12 cellular contexts compared by ENCODE assay signal in genomic region chr12:108646597-108647190, GRCh38. TPM values are rescaled to one million over a fixed set of nuclear protein-coding genes. Genes with fewer than 3 reads are reported as not detected.
DNase-seq lines count a peak whose midpoint lies in the region; ATAC-seq and TF ChIP-seq lines count a peak whose summit lies in the region.
"Had no signal": no experiment of that assay in that cellular context is flagged by ENCODE, and none has a peak within 500 bp of the region (broad histone marks: within the 10 kb centered on the region; RNA-seq: fewer than 3 reads in every experiment).

No MANE protein-coding gene starts in this region.

- peak overlapping the region in 9 of 11 experiments; percentile 3 to 62 (median 42); a peak in 7 of 22 replicates for H3K9ac ChIP-seq in BLaER1 treated with 17β-estradiol and CSF1 and Interleukin-3, amounts not matched to agents 10 nM and 100 nM
- H3K9ac ChIP-seq in colonic mucosa (ENCODE audit: low read depth in 2 of 2, low read length in 2 of 2), result no peak overlapping the region

- peak overlapping the region; percentile 75 to 97 (median 93) for H3K4me2 ChIP-seq in BLaER1 treated with 17β-estradiol and CSF1 and Interleukin-3, amounts not matched to agents 10 nM and 100 nM

- H3K36me3 ChIP-seq in BLaER1 treated with 17β-estradiol and CSF1 and Interleukin-3, amounts not matched to agents 10 nM and 100 nM, result peaks cover 53 to 79% (median 56%) of the 10 kb centered on the region in 11 experiments
- no peaks in the 10 kb centered on the region for H3K36me3 ChIP-seq in naive thymus-derived CD4-positive, alpha-beta T cell (ENCODE audit: control insufficient read depth in 2 of 3, insufficient read depth in 3 of 3, low read length in 3 of 3)
- peaks cover 20% of the 10 kb centered on the region for H3K36me3 ChIP-seq in colonic mucosa

- TF ChIP-seq CTCF in colonic mucosa (IDR thresholded peaks at IDR 0.05), result no peak

- no peak for ATAC-seq in naive thymus-derived CD4-positive, alpha-beta T cell
- ATAC-seq in left colon, result no peak
- no peak for ATAC-seq in GM21447 (IDR thresholded peaks at IDR 0.05; ENCODE audit: unreplicated experiment)

- intact Hi-C loops in naive thymus-derived CD4-positive, alpha-beta T cell (cut with micrococcal nuclease), result loop anchor here (1.0 kb wide), 4 partner anchors 11 to 83 kb away; no protein-coding TSS in a partner anchor
- intact Hi-C loops in left colon (cut with DNase I, micrococcal nuclease) (no loop called here), colonic mucosa (cut with DNase I) (no loop called here)

- no peak for DNase-seq in caudate nucleus (lab: John Stamatoyannopoulos, UW)
- peak in 1 of 9 donors; percentile 26 for DNase-seq in naive thymus-derived CD4-positive, alpha-beta T cell
- no peak for DNase-seq in left colon
- no peak for DNase-seq in activated gamma-delta T cell treated with Interleukin-2 at 50 U/mL for 16 hours
- no peak for DNase-seq in colonic mucosa
- DNase-seq: NCI-H446 treated with DMSO at 0.1 percent for 48 hours, nucleus accumbens had no signal

- H3K9me3 Mint-ChIP-seq in IgD-negative memory B cell, result no peaks in the 10 kb centered on the region
- H3K9me3 Mint-ChIP-seq in naive thymus-derived CD4-positive, alpha-beta T cell, result no peaks in the 10 kb centered on the region

- no peaks in the 10 kb centered on the region for H3K9me3 ChIP-seq in BLaER1 treated with 17β-estradiol and CSF1 and Interleukin-3, amounts not matched to agents 10 nM and 100 nM (replicated peaks in 1 of 11)
- H3K9me3 ChIP-seq in naive thymus-derived CD4-positive, alpha-beta T cell (ENCODE audit: control insufficient read depth in 2 of 3, low read length in 3 of 3), result no peaks in the 10 kb centered on the region
- no peaks in the 10 kb centered on the region for H3K9me3 ChIP-seq in colonic mucosa

- CTCF ChIA-PET in naive thymus-derived CD4-positive, alpha-beta T cell (lab: Charles Lee), result interaction anchor here (0.6 to 3.1 kb wide), 14 partner anchors 9 to 160 kb away, joined by 3 to 32 read pairs (median 4); partner anchors contain the start of gene SELPLG

- peaks cover 9% of the 10 kb centered on the region for H3K36me3 Mint-ChIP-seq in IgD-negative memory B cell
- peaks cover 0 to 17% (median 0%) of the 10 kb centered on the region in 5 donors for H3K36me3 Mint-ChIP-seq in naive thymus-derived CD4-positive, alpha-beta T cell

- H3K4me1 ChIP-seq in BLaER1 treated with 17β-estradiol and CSF1 and Interleukin-3, amounts not matched to agents 10 nM and 100 nM, result peaks cover 60 to 70% (median 66%) of the 10 kb centered on the region in 10 experiments
- H3K4me1 ChIP-seq in naive thymus-derived CD4-positive, alpha-beta T cell (ENCODE audit: control insufficient read depth in 2 of 2, insufficient read depth in 2 of 2, low read length in 2 of 2), result peaks cover 0 to 27% of the 10 kb centered on the region in 2 donors
- no peaks in the 10 kb centered on the region for H3K4me1 ChIP-seq in colonic mucosa

- no peaks in the 10 kb centered on the region for H3K27me3 ChIP-seq in BLaER1 treated with 17β-estradiol and CSF1 and Interleukin-3, amounts not matched to agents 10 nM and 100 nM
- H3K27me3 ChIP-seq in naive thymus-derived CD4-positive, alpha-beta T cell (ENCODE audit: control insufficient read depth in 2 of 2, insufficient read depth in 2 of 2, low read length in 2 of 2), result no peaks in the 10 kb centered on the region
- no peaks in the 10 kb centered on the region for H3K27me3 ChIP-seq in colonic mucosa
- H3K27me3 ChIP-seq: cardiac muscle cell had no signal

- peak overlapping the region in 8 of 11 experiments; percentile 40 to 63 (median 54); a peak in 15 of 22 replicates for H3K27ac ChIP-seq in BLaER1 treated with 17β-estradiol and CSF1 and Interleukin-3, amounts not matched to agents 10 nM and 100 nM
- peak overlapping the region; percentile 14 for H3K27ac ChIP-seq in caudate nucleus (ENCODE audit: low read depth, low read length)
- H3K27ac ChIP-seq in naive thymus-derived CD4-positive, alpha-beta T cell (ENCODE audit: low read depth, low read length), result peak overlapping the region; percentile 50
- no peak overlapping the region for H3K27ac ChIP-seq in colonic mucosa

- peak overlapping the region in 2 of 3 donors; percentile 65 to 71 for H3K27ac Mint-ChIP-seq in IgD-negative memory B cell
- peak overlapping the region; percentile 75 to 97 (median 90) for H3K27ac Mint-ChIP-seq in naive thymus-derived CD4-positive, alpha-beta T cell

- no peak overlapping the region for H3K4me3 ChIP-seq in BLaER1 treated with 17β-estradiol and CSF1 and Interleukin-3, amounts not matched to agents 10 nM and 100 nM
- no peak overlapping the region for H3K4me3 ChIP-seq in naive thymus-derived CD4-positive, alpha-beta T cell (ENCODE audit: low read length)
- H3K4me3 ChIP-seq in colonic mucosa, result no peak overlapping the region
- H3K4me3 ChIP-seq: cardiac muscle cell had no signal

- no peak overlapping the region for H3K4me3 Mint-ChIP-seq in IgD-negative memory B cell
- H3K4me3 Mint-ChIP-seq in naive thymus-derived CD4-positive, alpha-beta T cell, result peak overlapping the region; percentile 53 to 89 (median 78)

- no peaks in the 10 kb centered on the region for H3K27me3 Mint-ChIP-seq in IgD-negative memory B cell
- no peaks in the 10 kb centered on the region for H3K27me3 Mint-ChIP-seq in naive thymus-derived CD4-positive, alpha-beta T cell

- H4K20me1 ChIP-seq in BLaER1 treated with 17β-estradiol and CSF1 and Interleukin-3, amounts not matched to agents 10 nM and 100 nM, result peaks cover 0 to 11% (median 0%) of the 10 kb centered on the region in 11 experiments; a peak in 1 of 22 replicates

- POLR2A ChIA-PET in naive thymus-derived CD4-positive, alpha-beta T cell (lab: Charles Lee), result interaction anchor here (0.6 to 3.8 kb wide), 11 partner anchors 10 to 84 kb away, joined by 3 to 54 read pairs (median 5); partner anchors contain the start of genes ISCU, SART3 and SELPLG

- peaks cover 15 to 44% (median 23%) of the 10 kb centered on the region in 3 donors for H3K4me1 Mint-ChIP-seq in IgD-negative memory B cell
- H3K4me1 Mint-ChIP-seq in naive thymus-derived CD4-positive, alpha-beta T cell, result peaks cover 23 to 39% (median 34%) of the 10 kb centered on the region in 7 donors

RNA-seq across cellular contexts. Expression of gene SELPLG, which starts 13.0 kb away (rescaled TPM):
- 37.0 TPM for polyA plus RNA-seq in IgD-negative memory B cell
- total RNA-seq in naive thymus-derived CD4-positive, alpha-beta T cell, result 100 to 1,000 TPM in 4 of 5 experiments, 10 to 100 TPM in 1; 54.3 to 217 (median 154) TPM
- 100 to 1,000 TPM; 530 to 831 TPM for polyA plus RNA-seq in naive thymus-derived CD4-positive, alpha-beta T cell
- total RNA-seq in left colon, result 1 to 10 TPM; 1.3 to 5.1 TPM
- 1 to 10 TPM; 2.5 to 4.4 TPM for total RNA-seq in colonic mucosa

RNA-seq across cellular contexts. Expression of gene TMEM119, which starts 48.8 kb away (rescaled TPM):
- polyA plus RNA-seq in IgD-negative memory B cell, result 0.33 TPM
- 1 to 10 TPM in 2 of 5 experiments, under 1 TPM in 2, not detected in 1; 0.27 to 1.6 (median 0.81) TPM for total RNA-seq in naive thymus-derived CD4-positive, alpha-beta T cell
- under 1 TPM; 0.13 to 0.59 TPM for polyA plus RNA-seq in naive thymus-derived CD4-positive, alpha-beta T cell
- total RNA-seq in left colon (1 to 10 TPM; 3.6 to 8.0 TPM), colonic mucosa (1 to 10 TPM; 7.2 to 8.8 TPM)
- polyA plus RNA-seq: keratinocyte had no signal

Comparison
In these comparisons a context has a peak if more than half of its experiments do, and no peak if none do; other contexts are left out.
1. H3K9ac ChIP-seq: peak in BLaER1 treated with 17β-estradiol and CSF1 and Interleukin-3, amounts not matched to agents 10 nM and 100 nM (9 of 11); none in colonic mucosa (0 of 2).
2. H3K4me3 Mint-ChIP-seq: peak in naive thymus-derived CD4-positive, alpha-beta T cell (10 of 10); none in IgD-negative memory B cell (0 of 4).
3. RNA of gene SELPLG, which starts 13.0 kb away (total RNA-seq): 54.3 to 217 TPM in naive thymus-derived CD4-positive, alpha-beta T cell; 1.3 to 5.1 TPM in left colon and 2.5 to 4.4 TPM in colonic mucosa; every median in the first group is over 4 times any median in the second.
4. intact Hi-C loops: an anchor here in naive thymus-derived CD4-positive, alpha-beta T cell (1.0 kb wide); none called in left colon and colonic mucosa.